8 cellular contexts compared by ENCODE assay signal in genomic region chr1:233951804-233952203, GRCh38. TPM values are rescaled to one million over a fixed set of nuclear protein-coding genes. Genes with fewer than 3 reads are reported as not detected.
"Had no signal": no experiment of that assay in that cellular context is flagged by ENCODE, and none has a peak within 500 bp of the region (broad histone marks: within the 10 kb centered on the region; RNA-seq: fewer than 3 reads in every experiment).

No MANE protein-coding gene starts in this region.

- H3K4me2 ChIP-seq: KMS-11 had no signal

- H3K27ac ChIP-seq: HL-60, KMS-11 had no signal

- H3K9ac ChIP-seq: KMS-11 had no signal

- DNase-seq: IMR-90, KBM-7, KG1 had no signal

- H3K4me3 ChIP-seq: K562 had no signal

RNA-seq across cellular contexts. Expression of gene SLC35F3, which starts 47.3 kb away (rescaled TPM):
- polyA plus RNA-seq: HepG2, IgD-negative memory B cell had no signal
